ENCODE assay signal across 10 cellular contexts in genomic region chr6:6654599-6655575, GRCh38.
DNase-seq lines count a peak whose midpoint lies in the region; ATAC-seq and TF ChIP-seq lines count a peak whose summit lies in the region.
"Had no signal": no experiment of that assay in that cellular context is flagged by ENCODE, and none has a peak within 500 bp of the region (broad histone marks: within the 10 kb centered on the region; RNA-seq: fewer than 3 reads in every experiment).

No MANE protein-coding gene starts in this region.

- DNase-seq in GM23338 (ENCODE audit: low spot score) (no peak), glutamatergic neuron (no peak), mesothelial cell of epicardium (ENCODE audit: low spot score in 2 of 2, unreplicated experiment in 2 of 2) (no peak), NCI-H2029 (lab: John Stamatoyannopoulos, UW) (no peak), HuH-7.5 (ENCODE audit: low spot score) (no peak)
- peak; percentile 74 for DNase-seq in activated CD4-positive, alpha-beta memory T cell treated with anti-CD3 and anti-CD28 coated beads, Interleukin-2, amount 10 ng/mL, durations not matched to agents 7 days and 5 days
- DNase-seq in stimulated activated CD4-positive, alpha-beta T cell treated with anti-CD3 and anti-CD28 coated beads, Interleukin-2, amount 100 ng/mL, for 4 hours (ENCODE audit: low read depth): peak; percentile 35
- DNase-seq: NCI-H1092 treated with DMSO at 0.1 percent for 48 hours had no signal

- no peaks in the 10 kb centered on the region for H3K36me3 Mint-ChIP-seq in GM23338 (ENCODE audit: low read depth)
- peaks cover 44% of the 10 kb centered on the region for H3K36me3 Mint-ChIP-seq in activated CD4-positive, alpha-beta memory T cell treated with anti-CD3 and anti-CD28 coated beads, Interleukin-2, amount 10 ng/mL, durations not matched to agents 7 days and 5 days (ENCODE audit: low read depth)
- no peaks in the 10 kb centered on the region for H3K36me3 Mint-ChIP-seq in glutamatergic neuron (ENCODE audit: unreplicated experiment)
- H3K36me3 Mint-ChIP-seq in mesothelial cell of epicardium: no peaks in the 10 kb centered on the region

- H3K4me1 ChIP-seq in GM23338 (ENCODE audit: insufficient read depth): 0 out of 2 replicates have a peak, but pooled peaks cover 3% of the 10 kb centered on the region

- H3K4me1 Mint-ChIP-seq in GM23338 (peaks cover 5% of the 10 kb centered on the region; the same call in 2 of the 3 replicates), glutamatergic neuron (ENCODE audit: low read depth, unreplicated experiment) (peaks cover 19% of the 10 kb centered on the region), mesothelial cell of epicardium (peaks cover 2% of the 10 kb centered on the region)
- H3K4me1 Mint-ChIP-seq in activated CD4-positive, alpha-beta memory T cell treated with anti-CD3 and anti-CD28 coated beads, Interleukin-2, amount 10 ng/mL, durations not matched to agents 7 days and 5 days: peaks cover 95% of the 10 kb centered on the region

- H3F3A ChIP-seq in GM23338 (replicated peaks; ENCODE audit: low read depth): no peaks in the 10 kb centered on the region

- TF ChIP-seq CTCF in GM23338 (conservative IDR thresholded peaks at IDR 0.05; ENCODE audit: low read depth in 2 of 2): no peak
- TF ChIP-seq CTCF in glutamatergic neuron (IDR thresholded peaks at IDR 0.05; ENCODE audit: partially characterized antibody, unreplicated experiment): no peak
- TF ChIP-seq CTCF in mesothelial cell of epicardium (IDR thresholded peaks at IDR 0.05; ENCODE audit: unreplicated experiment): no peak

- POLR2A ChIA-PET in activated CD4-positive, alpha-beta memory T cell treated with anti-CD3 and anti-CD28 coated beads, Interleukin-2, amount 10 ng/mL, durations not matched to agents 7 days and 5 days (lab: Charles Lee): interaction anchor here (0.6 to 3.2 kb wide), 8 partner anchors 9 to 140 kb away, joined by 3 to 39 read pairs (median 4); no protein-coding TSS in a partner anchor

- ATAC-seq in GM23338: no peak
- no peak for ATAC-seq in HG03457 (IDR thresholded peaks at IDR 0.05; ENCODE audit: unreplicated experiment)

- H3K9me2 ChIP-seq in GM23338 (ENCODE audit: insufficient read depth): peaks cover 16% of the 10 kb centered on the region

- H3K27me3 Mint-ChIP-seq in GM23338 (ENCODE audit: insufficient read depth, low read depth, poor library complexity) (peaks cover 3% of the 10 kb centered on the region), glutamatergic neuron (ENCODE audit: unreplicated experiment) (peaks cover 4% of the 10 kb centered on the region), mesothelial cell of epicardium (ENCODE audit: low read depth) (no peaks in the 10 kb centered on the region)
- no peaks in the 10 kb centered on the region for H3K27me3 Mint-ChIP-seq in activated CD4-positive, alpha-beta memory T cell treated with anti-CD3 and anti-CD28 coated beads, Interleukin-2, amount 10 ng/mL, durations not matched to agents 7 days and 5 days

- H3K4me3 Mint-ChIP-seq in GM23338: no peak overlapping the region
- H3K4me3 Mint-ChIP-seq in activated CD4-positive, alpha-beta memory T cell treated with anti-CD3 and anti-CD28 coated beads, Interleukin-2, amount 10 ng/mL, durations not matched to agents 7 days and 5 days: peak overlapping the region; percentile 25
- no peak overlapping the region for H3K4me3 Mint-ChIP-seq in glutamatergic neuron (ENCODE audit: unreplicated experiment)
- no peak overlapping the region for H3K4me3 Mint-ChIP-seq in mesothelial cell of epicardium

- CTCF ChIA-PET in activated CD4-positive, alpha-beta memory T cell treated with anti-CD3 and anti-CD28 coated beads, Interleukin-2, amount 10 ng/mL, durations not matched to agents 7 days and 5 days (lab: Charles Lee): interaction anchor here (0.6 to 2.4 kb wide), 6 partner anchors 10 to 98 kb away, joined by 3 to 6 read pairs (median 3); no protein-coding TSS in a partner anchor

- H3K27me3 ChIP-seq in GM23338 (ENCODE audit: insufficient read depth): peaks cover 11% of the 10 kb centered on the region; the same call in 1 of the 2 replicates

- H3K4me2 ChIP-seq in GM23338: no peak overlapping the region

- H2AFZ ChIP-seq in GM23338: 0 out of 2 replicates have a peak overlapping the region, but pooled peaks have one; percentile 66

- no peak overlapping the region for H3K27ac ChIP-seq in GM23338 (ENCODE audit: low read depth)
- H3K27ac ChIP-seq: SK-N-MC had no signal

- no peaks in the 10 kb centered on the region for H3K36me3 ChIP-seq in GM23338 (ENCODE audit: insufficient read depth)

- H3K9me3 Mint-ChIP-seq in GM23338 (no peaks in the 10 kb centered on the region; the same call in 2 of the 3 replicates), glutamatergic neuron (ENCODE audit: unreplicated experiment) (no peaks in the 10 kb centered on the region), mesothelial cell of epicardium (peaks cover 4% of the 10 kb centered on the region)
- peaks cover 15% of the 10 kb centered on the region for H3K9me3 Mint-ChIP-seq in activated CD4-positive, alpha-beta memory T cell treated with anti-CD3 and anti-CD28 coated beads, Interleukin-2, amount 10 ng/mL, durations not matched to agents 7 days and 5 days

- H3K79me2 ChIP-seq in GM23338 (replicated peaks; ENCODE audit: insufficient read depth): no peaks in the 10 kb centered on the region

- no peak overlapping the region for H3K4me3 ChIP-seq in GM23338
- H3K4me3 ChIP-seq: SK-N-MC had no signal

- no peak overlapping the region for H3K27ac Mint-ChIP-seq in GM23338
- H3K27ac Mint-ChIP-seq in activated CD4-positive, alpha-beta memory T cell treated with anti-CD3 and anti-CD28 coated beads, Interleukin-2, amount 10 ng/mL, durations not matched to agents 7 days and 5 days: peak overlapping the region; percentile 95
- H3K27ac Mint-ChIP-seq in glutamatergic neuron (ENCODE audit: unreplicated experiment): peak overlapping the region; percentile 53
- no peak overlapping the region for H3K27ac Mint-ChIP-seq in mesothelial cell of epicardium

- H4K20me1 ChIP-seq in GM23338 (replicated peaks; ENCODE audit: insufficient read depth): no peaks in the 10 kb centered on the region

TF ChIP-seq in GM23338, 12 proteins besides CTCF, POLR2A, EP300 and RAD21 (continues in another document):
- TF ChIP-seq STAT1 (IDR thresholded peaks at IDR 0.05; ENCODE audit: unreplicated experiment) (no peak), EZH2 (IDR thresholded peaks at IDR 0.05; ENCODE audit: low read depth, unreplicated experiment) (no peak), CREB1 (CRISPR knock-in tag; IDR thresholded peaks at IDR 0.05; ENCODE audit: low read depth) (no peak), EZH2phosphoT487 (IDR thresholded peaks at IDR 0.05; ENCODE audit: unreplicated experiment) (no peak), ZNF331 (CRISPR knock-in tag; IDR thresholded peaks at IDR 0.05; ENCODE audit: low read depth) (no peak), JUNB (IDR thresholded peaks at IDR 0.05; ENCODE audit: unreplicated experiment) (no peak), NANOG (IDR thresholded peaks at IDR 0.05; ENCODE audit: borderline replicate concordance) (no peak), ZNF114 (CRISPR knock-in tag; IDR thresholded peaks at IDR 0.05) (no peak), REST (IDR thresholded peaks at IDR 0.05; ENCODE audit: unreplicated experiment) (no peak)

Comparison
In these comparisons a context has a peak if more than half of its experiments do, and no peak if none do; other contexts are left out.
1. DNase-seq: peak in activated CD4-positive, alpha-beta memory T cell treated with anti-CD3 and anti-CD28 coated beads, Interleukin-2, amount 10 ng/mL, durations not matched to agents 7 days and 5 days (single experiment) and stimulated activated CD4-positive, alpha-beta T cell treated with anti-CD3 and anti-CD28 coated beads, Interleukin-2, amount 100 ng/mL, for 4 hours (single experiment); none in GM23338 (single experiment), glutamatergic neuron (single experiment), mesothelial cell of epicardium (0 of 2), NCI-H2029 (single experiment) and HuH-7.5 (single experiment).
2. H3K27ac Mint-ChIP-seq: peak in activated CD4-positive, alpha-beta memory T cell treated with anti-CD3 and anti-CD28 coated beads, Interleukin-2, amount 10 ng/mL, durations not matched to agents 7 days and 5 days (single experiment) and glutamatergic neuron (single experiment); none in GM23338 (single experiment) and mesothelial cell of epicardium (single experiment).